8 cellular contexts compared by ENCODE assay signal in genomic region chr12:31589582-31589895, GRCh38. TPM values are rescaled to one million over a fixed set of nuclear protein-coding genes. Genes with fewer than 3 reads are reported as not detected.
DNase-seq lines count a peak whose midpoint lies in the region; ATAC-seq and TF ChIP-seq lines count a peak whose summit lies in the region.

No MANE protein-coding gene starts in this region.

- H2AFZ ChIP-seq in SK-N-SH (ENCODE audit: low read depth) (peak overlapping the region; percentile 61), Karpas-422 (ENCODE audit: low read length) (peak overlapping the region; percentile 98; the same call in 1 of the 2 replicates)

- CTCF ChIA-PET in SK-N-SH (lab: Yijun Ruan, JAX) = interaction anchor here (1.1 to 2.2 kb wide), 4 partner anchors 17 to 186 kb away, joined by 3 to 9 read pairs (median 6); no protein-coding TSS in a partner anchor

- H3K36me3 ChIP-seq in SK-N-SH (replicated peaks in 1 of 2; ENCODE audit: control insufficient read depth in 1 of 2, insufficient read depth in 2 of 2, low read length in 1 of 2) (no peaks in the 10 kb centered on the region), Karpas-422 (ENCODE audit: insufficient read depth, low read length) (no peaks in the 10 kb centered on the region), muscle layer of colon (ENCODE audit: insufficient read depth, low read length) (no peaks in the 10 kb centered on the region)

- no peak for DNase-seq in SK-N-SH
- peak; percentile 73 for DNase-seq in Karpas-422
- no peak for DNase-seq in mucosa of gallbladder (ENCODE audit: low spot score)
- DNase-seq in HPDE6-E6E7 (ENCODE audit: extremely low spot score) = no peak

- no peak for ATAC-seq in SK-N-SH treated with all-trans-retinoic acid at 6 μM for 48 hours
- no peak for ATAC-seq in HG03025 (IDR thresholded peaks at IDR 0.05; ENCODE audit: low FRiP score, unreplicated experiment)

- H3K9ac ChIP-seq in SK-N-SH (peak overlapping the region; percentile 89), Karpas-422 (ENCODE audit: low read length) (peak overlapping the region; percentile 77), muscle layer of colon (ENCODE audit: low read length) (peak overlapping the region; percentile 15)

- no peak for TF ChIP-seq CTCF in SK-N-SH (IDR thresholded peaks at IDR 0.05)

- H3K9me3 ChIP-seq in SK-N-SH (no peaks in the 10 kb centered on the region), Karpas-422 (ENCODE audit: low read length) (no peaks in the 10 kb centered on the region), muscle layer of colon (ENCODE audit: low read length) (no peaks in the 10 kb centered on the region)

- peaks cover 3% of the 10 kb centered on the region for H3F3A ChIP-seq in SK-N-SH (replicated peaks; ENCODE audit: insufficient read depth)

- peak overlapping the region; percentile 83 to 88 for H3K4me3 ChIP-seq in SK-N-SH (ENCODE audit: low read depth in 2 of 2, low read length in 1 of 2)
- H3K4me3 ChIP-seq in Karpas-422 (ENCODE audit: low read length) = peak overlapping the region; percentile 78
- H3K4me3 ChIP-seq in muscle layer of colon (ENCODE audit: low read depth in 1 of 2, low read length in 2 of 2) = peak overlapping the region; percentile 77 to 91

- TF ChIP-seq EP300 in SK-N-SH (IDR thresholded peaks at IDR 0.05; ENCODE audit: borderline replicate concordance in 1 of 2, low read depth in 1 of 2, low read length in 1 of 2) = no peak

- H3K4me2 ChIP-seq in SK-N-SH (peak overlapping the region; percentile 89), Karpas-422 (ENCODE audit: low read depth, low read length, poor library complexity, severe bottlenecking) (peak overlapping the region; percentile 80)

- under 1% methylated on average over 12 of the region's 13 CpGs for WGBS in SK-N-SH (ENCODE audit: low lambda C conversion rate)

- H3K4me1 ChIP-seq in SK-N-SH (ENCODE audit: control insufficient read depth in 1 of 2, insufficient read depth in 2 of 2, low read depth in 1 of 2, low read length in 1 of 2) (peaks cover 8 to 14% of the 10 kb centered on the region in 2 experiments; a peak in 3 of 4 replicates), Karpas-422 (ENCODE audit: low read length) (peaks cover 48% of the 10 kb centered on the region), muscle layer of colon (ENCODE audit: insufficient read depth, low read length) (peaks cover 22% of the 10 kb centered on the region)

- H3K27me3 ChIP-seq in SK-N-SH (ENCODE audit: insufficient read depth) (no peaks in the 10 kb centered on the region), Karpas-422 (ENCODE audit: low read length) (no peaks in the 10 kb centered on the region), muscle layer of colon (ENCODE audit: control insufficient read depth in 1 of 2, insufficient read depth in 2 of 2, low read length in 2 of 2) (no peaks in the 10 kb centered on the region)

- POLR2A ChIA-PET in SK-N-SH (lab: Yijun Ruan, JAX) = interaction anchor here (0.6 to 1.5 kb wide), 2 partner anchors 10 to 598 kb away, joined by 3 read pairs; no protein-coding TSS in a partner anchor

- H3K79me2 ChIP-seq in SK-N-SH (ENCODE audit: insufficient read depth) (peaks cover 59% of the 10 kb centered on the region), Karpas-422 (ENCODE audit: low read length) (no peaks in the 10 kb centered on the region)

- no peak for TF ChIP-seq RAD21 in SK-N-SH (IDR thresholded peaks at IDR 0.05; ENCODE audit: low read length)

- H4K20me1 ChIP-seq in SK-N-SH (ENCODE audit: insufficient read depth) (no peaks in the 10 kb centered on the region), Karpas-422 (ENCODE audit: insufficient read depth, low read depth, low read length) (peaks cover 20% of the 10 kb centered on the region; the same call in 1 of the 2 replicates)

- H3K9me2 ChIP-seq in SK-N-SH (no peaks in the 10 kb centered on the region), Karpas-422 (replicated peaks; ENCODE audit: insufficient read depth, low read length) (no peaks in the 10 kb centered on the region)

- H3K27ac ChIP-seq in SK-N-SH (ENCODE audit: low read depth in 2 of 2, low read length in 1 of 2) (peak overlapping the region; percentile 89 to 93), Karpas-422 (ENCODE audit: low read length) (no peak overlapping the region), cingulate gyrus (ENCODE audit: low read depth, low read length) (peak overlapping the region; percentile 86), muscle layer of colon (ENCODE audit: low read depth, low read length) (peak overlapping the region; percentile 94)

TF ChIP-seq in SK-N-SH, 30 proteins besides CTCF, POLR2A, EP300 and RAD21:
- TF ChIP-seq RFX5 (IDR thresholded peaks at IDR 0.05; ENCODE audit: low read length) (peak; percentile 67; the same call in 1 of the 2 replicates), SMC3 (IDR thresholded peaks at IDR 0.05; ENCODE audit: low read depth, low read length) (no peak)

TF ChIP-seq in SK-N-SH treated with all-trans-retinoic acid at 6 μM for 48 hours, 23 proteins besides CTCF, POLR2A, EP300 and RAD21:
- TF ChIP-seq ZFP30 (CRISPR knock-in tag; IDR thresholded peaks at IDR 0.05) (no peak), ZC3H10 (CRISPR knock-in tag; IDR thresholded peaks at IDR 0.05) (no peak), ZNF70 (CRISPR knock-in tag; IDR thresholded peaks at IDR 0.05) (no peak), ZNF565 (CRISPR knock-in tag; conservative IDR thresholded peaks at IDR 0.05; ENCODE audit: low read depth) (no peak), PPARA (CRISPR knock-in tag; IDR thresholded peaks at IDR 0.05; ENCODE audit: borderline replicate concordance) (no peak), GLIS3 (CRISPR knock-in tag; IDR thresholded peaks at IDR 0.05) (no peak), ARNTL (CRISPR knock-in tag; IDR thresholded peaks at IDR 0.05; ENCODE audit: borderline replicate concordance, low read depth) (no peak)
- TF ChIP-seq, protein P1, sequence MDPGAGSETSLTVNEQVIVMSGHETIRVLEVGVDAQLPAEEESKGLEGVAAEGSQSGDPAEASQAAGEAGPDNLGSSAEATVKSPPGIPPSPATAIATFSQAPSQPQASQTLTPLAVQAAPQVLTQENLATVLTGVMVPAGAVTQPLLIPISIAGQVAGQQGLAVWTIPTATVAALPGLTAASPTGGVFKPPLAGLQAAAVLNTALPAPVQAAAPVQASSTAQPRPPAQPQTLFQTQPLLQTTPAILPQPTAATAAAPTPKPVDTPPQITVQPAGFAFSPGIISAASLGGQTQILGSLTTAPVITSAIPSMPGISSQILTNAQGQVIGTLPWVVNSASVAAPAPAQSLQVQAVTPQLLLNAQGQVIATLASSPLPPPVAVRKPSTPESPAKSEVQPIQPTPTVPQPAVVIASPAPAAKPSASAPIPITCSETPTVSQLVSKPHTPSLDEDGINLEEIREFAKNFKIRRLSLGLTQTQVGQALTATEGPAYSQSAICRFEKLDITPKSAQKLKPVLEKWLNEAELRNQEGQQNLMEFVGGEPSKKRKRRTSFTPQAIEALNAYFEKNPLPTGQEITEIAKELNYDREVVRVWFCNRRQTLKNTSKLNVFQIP (CRISPR knock-in tag; IDR thresholded peaks at IDR 0.05; ENCODE audit: borderline replicate concordance, low read depth) = no peak
- TF ChIP-seq, protein P2, sequence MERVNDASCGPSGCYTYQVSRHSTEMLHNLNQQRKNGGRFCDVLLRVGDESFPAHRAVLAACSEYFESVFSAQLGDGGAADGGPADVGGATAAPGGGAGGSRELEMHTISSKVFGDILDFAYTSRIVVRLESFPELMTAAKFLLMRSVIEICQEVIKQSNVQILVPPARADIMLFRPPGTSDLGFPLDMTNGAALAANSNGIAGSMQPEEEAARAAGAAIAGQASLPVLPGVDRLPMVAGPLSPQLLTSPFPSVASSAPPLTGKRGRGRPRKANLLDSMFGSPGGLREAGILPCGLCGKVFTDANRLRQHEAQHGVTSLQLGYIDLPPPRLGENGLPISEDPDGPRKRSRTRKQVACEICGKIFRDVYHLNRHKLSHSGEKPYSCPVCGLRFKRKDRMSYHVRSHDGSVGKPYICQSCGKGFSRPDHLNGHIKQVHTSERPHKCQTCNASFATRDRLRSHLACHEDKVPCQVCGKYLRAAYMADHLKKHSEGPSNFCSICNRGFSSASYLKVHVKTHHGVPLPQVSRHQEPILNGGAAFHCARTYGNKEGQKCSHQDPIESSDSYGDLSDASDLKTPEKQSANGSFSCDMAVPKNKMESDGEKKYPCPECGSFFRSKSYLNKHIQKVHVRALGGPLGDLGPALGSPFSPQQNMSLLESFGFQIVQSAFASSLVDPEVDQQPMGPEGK (CRISPR knock-in tag; IDR thresholded peaks at IDR 0.05; ENCODE audit: borderline replicate concordance) = no peak

RNA-seq across cellular contexts. Expression of gene DENND5B, which starts 1.4 kb away (rescaled TPM):
- 5.3 and 9.0 TPM in 2 replicates for polyA plus RNA-seq in SK-N-SH (2012; rRNA removed)
- polyA plus RNA-seq in SK-N-SH (2012; cell fraction: cytosol; rRNA removed) = 7.7 and 8.5 TPM in 2 replicates
- 4.4 and 8.2 TPM in 2 replicates for polyA plus RNA-seq in SK-N-SH (2012; cell fraction: nucleus; rRNA removed)
- total RNA-seq in Karpas-422 (2014; rRNA removed; shearing (Covaris generic); ENCODE audit: low replicate concordance) = 4.7 and 5.5 TPM in 2 replicates
- 13.7 TPM for total RNA-seq in mucosa of gallbladder

Comparison
In these comparisons a context has a peak if more than half of its experiments do, and no peak if none do; other contexts are left out.
1. H3K9ac ChIP-seq: peak in every context shown above with its lines; median percentile 89 in SK-N-SH; 77 in Karpas-422; 15 in muscle layer of colon.